In genomic region chr1:31470794-31471315, GRCh38 we compare ENCODE assay signal across 14 cellular contexts.
"Had no signal": no experiment of that assay in that cellular context is flagged by ENCODE, and none has a peak within 500 bp of the region (broad histone marks: within the 10 kb centered on the region; RNA-seq: fewer than 3 reads in every experiment).

No MANE protein-coding gene starts in this region.

- ATAC-seq: left cardiac atrium; stimulated activated naive CD8-positive, alpha-beta T cell treated with anti-CD3 and anti-CD28 coated beads, Interleukin-15, Interleukin-2, amounts not matched to agents 100 U/mL and 50 U/mL, for 24 hours; upper lobe of right lung had no signal

- H3K27me3 ChIP-seq: sigmoid colon, upper lobe of right lung had no signal

- DNase-seq: activated CD4-positive, CD25-positive, alpha-beta regulatory T cell treated with anti-CD3 and anti-CD28 coated beads, Interleukin-2, amount 50 U/mL, for 72 hours; activated CD8-positive, alpha-beta memory T cell treated with anti-CD3 and anti-CD28 coated beads, Interleukin-2, amount 50 U/mL, for 48 hours; activated naive CD4-positive, alpha-beta T cell; caudate nucleus; effector CD8-positive, alpha-beta T cell; hypothalamus; left cardiac atrium; sigmoid colon; stimulated activated CD4-positive, alpha-beta T cell treated with anti-CD3 and anti-CD28 coated beads, Interleukin-12 subunit alpha, Interleukin-12 subunit beta, amount 100 ng/mL, for 4 hours; stimulated activated naive CD8-positive, alpha-beta T cell treated with anti-CD3 and anti-CD28 coated beads, Interleukin-15, Interleukin-2, amounts not matched to agents 100 U/mL and 50 U/mL, for 24 hours; upper lobe of right lung had no signal

- H3K36me3 ChIP-seq: sigmoid colon, suprapubic skin, upper lobe of right lung had no signal

- H3K27ac ChIP-seq: coronary artery, sigmoid colon, suprapubic skin, upper lobe of right lung had no signal

- H3K4me3 ChIP-seq: coronary artery, psoas muscle, sigmoid colon, suprapubic skin, upper lobe of right lung had no signal

- H3K4me1 ChIP-seq: psoas muscle, sigmoid colon, suprapubic skin, upper lobe of right lung had no signal
